Comparison of ENCODE assay signal across 12 cellular contexts in the genomic region with DNA sequence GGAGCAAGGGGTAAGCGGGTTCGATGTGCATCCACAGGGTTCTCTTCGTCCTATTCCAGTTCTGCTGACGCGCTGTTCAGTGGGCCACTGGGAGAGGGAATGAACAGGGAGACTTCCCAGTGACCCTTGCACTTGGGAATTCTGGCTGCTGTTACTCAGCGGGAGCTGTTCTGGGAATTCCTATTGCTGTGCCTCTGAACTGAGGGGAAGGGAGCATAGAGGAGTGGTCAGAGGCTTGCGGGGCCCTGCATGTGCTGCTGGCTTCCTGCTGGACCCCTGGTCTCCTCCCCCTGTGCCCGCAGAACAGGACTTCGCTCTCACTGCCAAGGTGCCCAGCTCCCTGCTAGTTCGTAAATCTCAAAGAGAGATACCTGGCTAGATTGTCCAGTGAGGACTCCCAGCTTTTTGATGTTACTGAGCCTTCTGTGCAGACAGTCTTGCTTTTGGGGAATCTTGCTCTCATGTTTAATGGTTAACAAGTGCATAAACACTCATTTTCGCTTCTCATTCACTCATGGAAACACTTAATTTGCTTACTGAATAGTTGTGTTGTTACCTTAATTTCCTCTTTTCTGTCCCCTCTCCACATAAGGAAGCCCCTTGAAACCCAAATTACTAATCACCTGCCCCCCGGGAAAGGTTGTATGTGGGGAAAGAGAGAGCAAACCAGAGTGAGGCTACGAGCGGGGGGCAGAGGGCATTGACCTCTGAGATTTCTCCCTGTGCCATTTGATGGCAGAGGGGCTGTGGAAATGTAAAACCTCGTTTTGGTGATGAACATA. TPM values are rescaled to one million over a fixed set of nuclear protein-coding genes. Genes with fewer than 3 reads are reported as not detected.
DNase-seq lines count a peak whose midpoint lies in the region; ATAC-seq and TF ChIP-seq lines count a peak whose summit lies in the region.
"Had no signal": no experiment of that assay in that cellular context is flagged by ENCODE, and none has a peak within 500 bp of the region (broad histone marks: within the 10 kb centered on the region; RNA-seq: fewer than 3 reads in every experiment).

No MANE protein-coding gene starts in this region.

- H3K9me3 ChIP-seq in BLaER1, result no peaks in the 10 kb centered on the region
- H3K9me3 ChIP-seq in mesodermal cell (ENCODE audit: control insufficient read depth, low read length), result no peaks in the 10 kb centered on the region

- 72 to 76% methylated on average over 13 of the region's 15 CpGs for WGBS in mesodermal cell (ENCODE audit: insufficient coverage in 2 of 2), 2 experiments

- POLR2A ChIA-PET in WTC11 (lab: Charles Lee), result interaction anchor here (1.1 kb wide), 1 partner anchor 110 kb away, joined by 4 read pairs; no protein-coding TSS in a partner anchor

- H3K4me1 Mint-ChIP-seq in WTC11, result peaks cover 80% of the 10 kb centered on the region

- peaks cover 100% of the 10 kb centered on the region for H4K20me1 ChIP-seq in BLaER1

- no peaks in the 10 kb centered on the region for H3K9me3 Mint-ChIP-seq in WTC11

- CTCF ChIA-PET in WTC11 (lab: Charles Lee), result interaction anchor here (2.5 kb wide), 1 partner anchor 121 kb away, joined by 12 read pairs; no protein-coding TSS in a partner anchor

- peak; percentile 24 for ATAC-seq in GM21619 (IDR thresholded peaks at IDR 0.05; ENCODE audit: unreplicated experiment)
- peak; percentile 10 for ATAC-seq in WTC11
- ATAC-seq in GM18867 (IDR thresholded peaks at IDR 0.05; ENCODE audit: unreplicated experiment), result no peak
- no peak for ATAC-seq in HG03460 (IDR thresholded peaks at IDR 0.05; ENCODE audit: unreplicated experiment)
- ATAC-seq in HG02885 (IDR thresholded peaks at IDR 0.05; ENCODE audit: poor library complexity, unreplicated experiment), result no peak

- peaks cover 8% of the 10 kb centered on the region; the same call in 1 of the 2 replicates for H3K27me3 Mint-ChIP-seq in WTC11 (ENCODE audit: low read depth)

- DNase-seq in WTC11 (ENCODE audit: low spot score) (no peak), hepatic stellate cell (ENCODE audit: low spot score) (no peak)
- DNase-seq: activated CD4-positive, CD25-positive, alpha-beta regulatory T cell; cortex of kidney; NCI-H1105 treated with DMSO at 0.1 percent for 48 hours had no signal

- H3K36me3 Mint-ChIP-seq in WTC11, result no peaks in the 10 kb centered on the region

- no peak overlapping the region; the same call in 1 of the 2 replicates for H3K4me3 Mint-ChIP-seq in WTC11

- H3K4me2 ChIP-seq in BLaER1, result peak overlapping the region; percentile 84

- H3K4me1 ChIP-seq in BLaER1, result peaks cover 73% of the 10 kb centered on the region
- H3K4me1 ChIP-seq in mesodermal cell (ENCODE audit: control insufficient read depth, insufficient read depth, low read length, poor library complexity, severe bottlenecking), result peaks cover 76% of the 10 kb centered on the region

- no peaks in the 10 kb centered on the region for H3K27me3 ChIP-seq in BLaER1

- H3K4me3 ChIP-seq in BLaER1, result no peak overlapping the region
- H3K4me3 ChIP-seq in mesodermal cell (ENCODE audit: extremely low read depth, insufficient read depth, low read length, poor library complexity, severe bottlenecking), result no peak overlapping the region

- TF ChIP-seq CTCF in WTC11 (IDR thresholded peaks at IDR 0.05), result no peak

- H3K27ac Mint-ChIP-seq in WTC11, result peak overlapping the region; percentile 57

- H3K36me3 ChIP-seq in BLaER1, result peaks cover 14% of the 10 kb centered on the region
- peaks cover 7% of the 10 kb centered on the region for H3K36me3 ChIP-seq in mesodermal cell (ENCODE audit: control insufficient read depth, insufficient read depth, low read length)

- H3K27ac ChIP-seq in BLaER1 (no peak overlapping the region), mesodermal cell (ENCODE audit: low read depth, low read length, severe bottlenecking) (peak overlapping the region; percentile 47)
- H3K27ac ChIP-seq: C4-2B had no signal

- H3K9ac ChIP-seq in BLaER1, result no peak overlapping the region; the same call in 1 of the 2 replicates

TF ChIP-seq in WTC11, 78 proteins besides CTCF, POLR2A, EP300 and RAD21:
- TF ChIP-seq NFYB (CRISPR knock-in tag; conservative IDR thresholded peaks at IDR 0.05; ENCODE audit: low read depth) (no peak), ZNF219 (CRISPR knock-in tag; IDR thresholded peaks at IDR 0.05; ENCODE audit: borderline replicate concordance) (no peak)
- TF ChIP-seq, protein P1, sequence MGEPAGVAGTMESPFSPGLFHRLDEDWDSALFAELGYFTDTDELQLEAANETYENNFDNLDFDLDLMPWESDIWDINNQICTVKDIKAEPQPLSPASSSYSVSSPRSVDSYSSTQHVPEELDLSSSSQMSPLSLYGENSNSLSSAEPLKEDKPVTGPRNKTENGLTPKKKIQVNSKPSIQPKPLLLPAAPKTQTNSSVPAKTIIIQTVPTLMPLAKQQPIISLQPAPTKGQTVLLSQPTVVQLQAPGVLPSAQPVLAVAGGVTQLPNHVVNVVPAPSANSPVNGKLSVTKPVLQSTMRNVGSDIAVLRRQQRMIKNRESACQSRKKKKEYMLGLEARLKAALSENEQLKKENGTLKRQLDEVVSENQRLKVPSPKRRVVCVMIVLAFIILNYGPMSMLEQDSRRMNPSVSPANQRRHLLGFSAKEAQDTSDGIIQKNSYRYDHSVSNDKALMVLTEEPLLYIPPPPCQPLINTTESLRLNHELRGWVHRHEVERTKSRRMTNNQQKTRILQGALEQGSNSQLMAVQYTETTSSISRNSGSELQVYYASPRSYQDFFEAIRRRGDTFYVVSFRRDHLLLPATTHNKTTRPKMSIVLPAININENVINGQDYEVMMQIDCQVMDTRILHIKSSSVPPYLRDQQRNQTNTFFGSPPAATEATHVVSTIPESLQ (CRISPR knock-in tag; IDR thresholded peaks at IDR 0.05), result no peak

RNA-seq across cellular contexts. Expression of gene TRIO, which starts 5.9 kb away (rescaled TPM):
- total RNA-seq in WTC11 (2021), result 69.2 to 88.8 TPM (median 73.5 TPM) in 3 replicates
- 49.7 TPM for polyA plus RNA-seq in mesodermal cell (2013, experiment 1 of 2)
- 42.9 TPM for polyA plus RNA-seq in mesodermal cell (2013, experiment 2 of 2)

Comparison
In these comparisons a context has a peak if more than half of its experiments do, and no peak if none do; other contexts are left out.
1. ATAC-seq: peak in GM21619 (single experiment) and WTC11 (single experiment); none in GM18867 (single experiment), HG03460 (single experiment) and HG02885 (single experiment).